Comparison of ENCODE assay signal across 16 cellular contexts in genomic region chr4:113349400-113349799, GRCh38.
DNase-seq lines count a peak whose midpoint lies in the region; ATAC-seq and TF ChIP-seq lines count a peak whose summit lies in the region.
"Had no signal": no experiment of that assay in that cellular context is flagged by ENCODE, and none has a peak within 500 bp of the region (broad histone marks: within the 10 kb centered on the region; RNA-seq: fewer than 3 reads in every experiment).

No MANE protein-coding gene starts in this region.

- no peak for TF ChIP-seq CTCF in Loucy (conservative IDR thresholded peaks at IDR 0.05; ENCODE audit: low read length)
- no peak for TF ChIP-seq CTCF in GM23338 (conservative IDR thresholded peaks at IDR 0.05; ENCODE audit: low read depth in 2 of 2)

- peaks cover 20% of the 10 kb centered on the region for H3K36me3 Mint-ChIP-seq in GM23338 (ENCODE audit: low read depth)
- H3K36me3 Mint-ChIP-seq in stimulated activated naive B cell treated with anti-CD40 and anti-IgM and Interleukin-4, amounts not matched to agents 10 μg/mL and 1 μg/mL and 100 μg/mL, for 72 hours, result no peaks in the 10 kb centered on the region
- no peaks in the 10 kb centered on the region for H3K36me3 Mint-ChIP-seq in stimulated activated memory B cell treated with anti-CD40 and anti-IgM and Interleukin-4, amounts not matched to agents 10 μg/mL and 1 μg/mL and 100 μg/mL, for 72 hours

- no peaks in the 10 kb centered on the region for H3K4me1 Mint-ChIP-seq in GM23338
- H3K4me1 Mint-ChIP-seq in stimulated activated naive B cell treated with anti-CD40 and anti-IgM and Interleukin-4, amounts not matched to agents 10 μg/mL and 1 μg/mL and 100 μg/mL, for 72 hours, result peaks cover 3 to 10% of the 10 kb centered on the region in 2 donors
- H3K4me1 Mint-ChIP-seq in stimulated activated memory B cell treated with anti-CD40 and anti-IgM and Interleukin-4, amounts not matched to agents 10 μg/mL and 1 μg/mL and 100 μg/mL, for 72 hours, result peaks cover 13% of the 10 kb centered on the region

- H3K4me3 ChIP-seq in BLaER1 (no peak overlapping the region), Loucy (ENCODE audit: low read length, poor library complexity, severe bottlenecking) (peak overlapping the region; percentile 68), GM23338 (no peak overlapping the region)
- H3K4me3 ChIP-seq: GM23248 had no signal

- H3K79me2 ChIP-seq in Loucy (ENCODE audit: insufficient read depth, low read length), result no peaks in the 10 kb centered on the region
- H3K79me2 ChIP-seq in GM23338 (replicated peaks; ENCODE audit: insufficient read depth), result no peaks in the 10 kb centered on the region

- H3F3A ChIP-seq in Loucy (ENCODE audit: low read depth) (no peaks in the 10 kb centered on the region), GM23338 (replicated peaks; ENCODE audit: low read depth) (no peaks in the 10 kb centered on the region)

- H3K27ac Mint-ChIP-seq in GM23338, result no peak overlapping the region
- H3K27ac Mint-ChIP-seq in stimulated activated naive B cell treated with anti-CD40 and anti-IgM and Interleukin-4, amounts not matched to agents 10 μg/mL and 1 μg/mL and 100 μg/mL, for 72 hours, result no peak overlapping the region
- no peak overlapping the region for H3K27ac Mint-ChIP-seq in stimulated activated memory B cell treated with anti-CD40 and anti-IgM and Interleukin-4, amounts not matched to agents 10 μg/mL and 1 μg/mL and 100 μg/mL, for 72 hours
- H3K27ac Mint-ChIP-seq: B cell; naive thymus-derived CD4-positive, alpha-beta T cell had no signal

- H3K27me3 Mint-ChIP-seq in GM23338 (ENCODE audit: insufficient read depth, low read depth, poor library complexity), result peaks cover 4% of the 10 kb centered on the region
- H3K27me3 Mint-ChIP-seq in stimulated activated naive B cell treated with anti-CD40 and anti-IgM and Interleukin-4, amounts not matched to agents 10 μg/mL and 1 μg/mL and 100 μg/mL, for 72 hours, result peaks cover 30 to 42% of the 10 kb centered on the region in 2 donors
- peaks cover 39% of the 10 kb centered on the region for H3K27me3 Mint-ChIP-seq in stimulated activated memory B cell treated with anti-CD40 and anti-IgM and Interleukin-4, amounts not matched to agents 10 μg/mL and 1 μg/mL and 100 μg/mL, for 72 hours

- H3K4me2 ChIP-seq in BLaER1 (peak overlapping the region; percentile 77), Loucy (ENCODE audit: low read depth, low read length, poor library complexity, severe bottlenecking) (peak overlapping the region; percentile 80), GM23338 (no peak overlapping the region)

- H3K9me3 Mint-ChIP-seq in GM23338, result no peaks in the 10 kb centered on the region; the same call in 2 of the 3 replicates
- no peaks in the 10 kb centered on the region for H3K9me3 Mint-ChIP-seq in stimulated activated naive B cell treated with anti-CD40 and anti-IgM and Interleukin-4, amounts not matched to agents 10 μg/mL and 1 μg/mL and 100 μg/mL, for 72 hours
- no peaks in the 10 kb centered on the region for H3K9me3 Mint-ChIP-seq in stimulated activated memory B cell treated with anti-CD40 and anti-IgM and Interleukin-4, amounts not matched to agents 10 μg/mL and 1 μg/mL and 100 μg/mL, for 72 hours

- H3K27me3 ChIP-seq in BLaER1 (no peaks in the 10 kb centered on the region), Loucy (ENCODE audit: insufficient read depth, low read length, poor library complexity, severe bottlenecking) (no peaks in the 10 kb centered on the region), GM23338 (ENCODE audit: insufficient read depth) (no peaks in the 10 kb centered on the region)

- H3K9ac ChIP-seq in BLaER1 (no peak overlapping the region), Loucy (ENCODE audit: low read depth, low read length, poor library complexity, severe bottlenecking) (no peak overlapping the region)
- H3K9ac ChIP-seq: GM23248 had no signal

- H3K4me1 ChIP-seq in BLaER1, result peaks cover 57% of the 10 kb centered on the region
- H3K4me1 ChIP-seq in Loucy (ENCODE audit: insufficient read depth, low read length, poor library complexity, severe bottlenecking), result peaks cover 66% of the 10 kb centered on the region
- H3K4me1 ChIP-seq in GM23338 (ENCODE audit: insufficient read depth), result no peaks in the 10 kb centered on the region

- no peak for DNase-seq in GM23338 (ENCODE audit: low spot score)
- no peak for DNase-seq in stimulated activated naive B cell treated with anti-CD40 and anti-IgM and Interleukin-4, amounts not matched to agents 10 μg/mL and 1 μg/mL and 100 μg/mL, for 72 hours
- DNase-seq: activated CD4-positive, alpha-beta T cell treated with anti-CD3 and anti-CD28 coated beads for 4 hours; effector memory CD4-positive, alpha-beta T cell; GM23248; naive thymus-derived CD4-positive, alpha-beta T cell; retina; stimulated activated CD4-positive, alpha-beta T cell treated with anti-CD3 and anti-CD28 coated beads, Interleukin-2, amount 100 ng/mL, for 48 hours; stimulated activated naive CD4-positive, alpha-beta T cell treated with Interleukin-2 at 50 U/mL for 16 hours had no signal

- H3K27ac ChIP-seq in BLaER1 (no peak overlapping the region), GM23338 (ENCODE audit: low read depth) (no peak overlapping the region)
- H3K27ac ChIP-seq: GM23248 had no signal

- H2AFZ ChIP-seq in Loucy (ENCODE audit: low read length), result no peak overlapping the region
- H2AFZ ChIP-seq in GM23338, result no peak overlapping the region
- H2AFZ ChIP-seq: GM23248 had no signal

- peak; percentile 58 for ATAC-seq in GM18873 (IDR thresholded peaks at IDR 0.05; ENCODE audit: low FRiP score, unreplicated experiment)
- peak; percentile 84 for ATAC-seq in HG02884 (IDR thresholded peaks at IDR 0.05; ENCODE audit: unreplicated experiment)
- ATAC-seq in GM23338, result no peak
- no peak for ATAC-seq in HG03520 (IDR thresholded peaks at IDR 0.05; ENCODE audit: unreplicated experiment)
- no peak for ATAC-seq in stimulated activated naive B cell treated with anti-CD40 and anti-IgM and Interleukin-4, amounts not matched to agents 10 μg/mL and 1 μg/mL and 100 μg/mL, for 72 hours (replicated peaks)
- ATAC-seq in stimulated activated memory B cell treated with anti-CD40 and anti-IgM and Interleukin-4, amounts not matched to agents 10 μg/mL and 1 μg/mL and 100 μg/mL, for 72 hours, result no peak
- ATAC-seq: naive thymus-derived CD4-positive, alpha-beta T cell had no signal

- H4K20me1 ChIP-seq in BLaER1 (no peaks in the 10 kb centered on the region), Loucy (ENCODE audit: insufficient read depth, low read length, poor library complexity, severe bottlenecking) (no peaks in the 10 kb centered on the region), GM23338 (replicated peaks; ENCODE audit: insufficient read depth) (no peaks in the 10 kb centered on the region)

- H3K9me2 ChIP-seq in Loucy (replicated peaks; ENCODE audit: low read depth, low read length) (no peaks in the 10 kb centered on the region), GM23338 (ENCODE audit: insufficient read depth) (no peaks in the 10 kb centered on the region; the same call in 1 of the 2 replicates)

- no peaks in the 10 kb centered on the region for H3K36me3 ChIP-seq in BLaER1
- H3K36me3 ChIP-seq in Loucy (ENCODE audit: insufficient read depth, low read length), result no peaks in the 10 kb centered on the region
- no peaks in the 10 kb centered on the region for H3K36me3 ChIP-seq in GM23338 (ENCODE audit: insufficient read depth)

- H3K4me3 Mint-ChIP-seq in GM23338, result no peak overlapping the region
- no peak overlapping the region for H3K4me3 Mint-ChIP-seq in stimulated activated naive B cell treated with anti-CD40 and anti-IgM and Interleukin-4, amounts not matched to agents 10 μg/mL and 1 μg/mL and 100 μg/mL, for 72 hours
- H3K4me3 Mint-ChIP-seq in stimulated activated memory B cell treated with anti-CD40 and anti-IgM and Interleukin-4, amounts not matched to agents 10 μg/mL and 1 μg/mL and 100 μg/mL, for 72 hours, result no peak overlapping the region
- H3K4me3 Mint-ChIP-seq: B cell; naive thymus-derived CD4-positive, alpha-beta T cell had no signal

- H3K9me3 ChIP-seq in BLaER1, result no peaks in the 10 kb centered on the region
- H3K9me3 ChIP-seq in Loucy (ENCODE audit: insufficient read depth, low read depth, low read length), result no peaks in the 10 kb centered on the region

TF ChIP-seq in GM23338, 12 proteins besides CTCF, POLR2A, EP300 and RAD21 (continues in another document):
- no peak for TF ChIP-seq EZH2phosphoT487 (IDR thresholded peaks at IDR 0.05; ENCODE audit: unreplicated experiment)
- TF ChIP-seq EZH2 (IDR thresholded peaks at IDR 0.05; ENCODE audit: low read depth, unreplicated experiment), result no peak
- TF ChIP-seq, protein P1, sequence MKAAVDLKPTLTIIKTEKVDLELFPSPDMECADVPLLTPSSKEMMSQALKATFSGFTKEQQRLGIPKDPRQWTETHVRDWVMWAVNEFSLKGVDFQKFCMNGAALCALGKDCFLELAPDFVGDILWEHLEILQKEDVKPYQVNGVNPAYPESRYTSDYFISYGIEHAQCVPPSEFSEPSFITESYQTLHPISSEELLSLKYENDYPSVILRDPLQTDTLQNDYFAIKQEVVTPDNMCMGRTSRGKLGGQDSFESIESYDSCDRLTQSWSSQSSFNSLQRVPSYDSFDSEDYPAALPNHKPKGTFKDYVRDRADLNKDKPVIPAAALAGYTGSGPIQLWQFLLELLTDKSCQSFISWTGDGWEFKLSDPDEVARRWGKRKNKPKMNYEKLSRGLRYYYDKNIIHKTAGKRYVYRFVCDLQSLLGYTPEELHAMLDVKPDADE (IDR thresholded peaks at IDR 0.05), result no peak
- TF ChIP-seq NANOG (IDR thresholded peaks at IDR 0.05; ENCODE audit: borderline replicate concordance), result no peak
- TF ChIP-seq CREB1 (CRISPR knock-in tag; IDR thresholded peaks at IDR 0.05; ENCODE audit: low read depth), result no peak

Comparison
In these comparisons a context has a peak if more than half of its experiments do, and no peak if none do; other contexts are left out.
1. ATAC-seq: peak in GM18873 (single experiment) and HG02884 (single experiment); none in GM23338 (single experiment), HG03520 (single experiment), stimulated activated naive B cell treated with anti-CD40 and anti-IgM and Interleukin-4, amounts not matched to agents 10 μg/mL and 1 μg/mL and 100 μg/mL, for 72 hours (0 of 2) and stimulated activated memory B cell treated with anti-CD40 and anti-IgM and Interleukin-4, amounts not matched to agents 10 μg/mL and 1 μg/mL and 100 μg/mL, for 72 hours (single experiment).